In genomic region chr1:215523128-215523861, GRCh38 we compare ENCODE assay signal across 15 cellular contexts. TPM values are rescaled to one million over a fixed set of nuclear protein-coding genes. Genes with fewer than 3 reads are reported as not detected.
DNase-seq lines count a peak whose midpoint lies in the region; ATAC-seq, FAIRE-seq and TF ChIP-seq lines count a peak whose summit lies in the region.
"Had no signal": no experiment of that assay in that cellular context is flagged by ENCODE, and none has a peak within 500 bp of the region (broad histone marks: within the 10 kb centered on the region; RNA-seq: fewer than 3 reads in every experiment).

No MANE protein-coding gene starts in this region.

- POLR2A ChIA-PET in HepG2 (lab: Yijun Ruan, JAX), result no interaction called here

- ATAC-seq in HepG2 (no peak), omental fat pad (ENCODE audit: low FRiP score) (no peak), GM21825 (IDR thresholded peaks at IDR 0.05; ENCODE audit: unreplicated experiment) (no peak)
- no peak for ATAC-seq in activated CD8-positive, alpha-beta memory T cell treated with anti-CD3 and anti-CD28 coated beads, Interleukin-2, amount 10 ng/mL, durations not matched to agents 7 days and 5 days

- no TSS peak for BruUV-seq in HepG2 (replicated peaks; lab: Mats Ljungman, UMichigan)

- no peak overlapping the region for H3K4me2 ChIP-seq in HepG2 (ENCODE audit: low read depth, low read length)

- H3K27me3 ChIP-seq in adipocyte (replicated peaks; ENCODE audit: control insufficient read depth, insufficient read depth, low read length) (no peaks in the 10 kb centered on the region), HepG2 (ENCODE audit: control insufficient read depth in 1 of 2, insufficient read depth in 2 of 2, low read length in 2 of 2) (no peaks in the 10 kb centered on the region)

- H3K36me3 ChIP-seq in adipocyte (ENCODE audit: control insufficient read depth, insufficient read depth, low read length, severe bottlenecking) (no peaks in the 10 kb centered on the region), HepG2 (replicated peaks in 1 of 2; ENCODE audit: control insufficient read depth in 1 of 2, insufficient read depth in 2 of 2, low read length in 2 of 2) (no peaks in the 10 kb centered on the region)

- no peaks in the 10 kb centered on the region for H3K79me2 ChIP-seq in HepG2 (ENCODE audit: insufficient read depth, low read length)

- TF ChIP-seq RAD21 in HepG2 (CRISPR knock-in tag; IDR thresholded peaks at IDR 0.05), result no peak

- no peak overlapping the region for H2AFZ ChIP-seq in HepG2 (ENCODE audit: low read length)

- H3K27me3 Mint-ChIP-seq in activated CD8-positive, alpha-beta memory T cell treated with anti-CD3 and anti-CD28 coated beads, Interleukin-2, amount 10 ng/mL, durations not matched to agents 7 days and 5 days, result no peaks in the 10 kb centered on the region

- TF ChIP-seq CTCF in AG10803 (conservative IDR thresholded peaks at IDR 0.05; ENCODE audit: low read length) (peak; percentile 52), HepG2 (CRISPR knock-in tag; IDR thresholded peaks at IDR 0.05) (no peak), omental fat pad (IDR thresholded peaks at IDR 0.05) (no peak)

- H3K4me1 ChIP-seq in adipocyte (ENCODE audit: control insufficient read depth, insufficient read depth, low read length), result peaks cover 9% of the 10 kb centered on the region
- H3K4me1 ChIP-seq in HepG2 (ENCODE audit: insufficient read depth, low read length), result no peaks in the 10 kb centered on the region

- TF ChIP-seq EP300 in HepG2 (IDR thresholded peaks at IDR 0.05; ENCODE audit: low read depth in 2 of 2, low read length in 2 of 2) (no peak), HepG2 (CRISPR knock-in tag; IDR thresholded peaks at IDR 0.05; ENCODE audit: borderline replicate concordance) (no peak)

- DNase-seq in AG10803 (ENCODE audit: low read depth), result peak; percentile 42
- DNase-seq in HT-29 (ENCODE audit: low spot score), result peak; percentile 13
- peak; percentile 69 for DNase-seq in adipocyte (ENCODE audit: low read depth)
- no peak for DNase-seq in HepG2 (ENCODE audit: low spot score)
- DNase-seq in activated CD8-positive, alpha-beta memory T cell treated with anti-CD3 and anti-CD28 coated beads, Interleukin-2, amount 10 ng/mL, durations not matched to agents 7 days and 5 days, result no peak
- no peak for DNase-seq in omental fat pad (ENCODE audit: low spot score)
- no peak for DNase-seq in SHP77 (lab: John Stamatoyannopoulos, UW)
- DNase-seq: activated CD4-positive, alpha-beta T cell treated with anti-CD3 and anti-CD28 coated beads, Interleukin-2, amount 50 U/mL, for 4 hours; amniotic stem cell; DMS79 treated with DMSO at 0.1 percent for 48 hours; midbrain; SIG-M5; stimulated activated naive CD4-positive, alpha-beta T cell treated with Interleukin-2 at 50 U/mL for 16 hours had no signal

- in situ Hi-C loops in HepG2 (cut with HindIII; ENCODE audit: extremely low pct_ligation_motif_present, low pct_unique_long_range_greater_than_20kb), result loop anchor here (10.0 kb wide), 2 partner anchors 708 to 868 kb away; no protein-coding TSS in a partner anchor

- H3K36me3 Mint-ChIP-seq in activated CD8-positive, alpha-beta memory T cell treated with anti-CD3 and anti-CD28 coated beads, Interleukin-2, amount 10 ng/mL, durations not matched to agents 7 days and 5 days, result no peaks in the 10 kb centered on the region

- H3K4me1 Mint-ChIP-seq in activated CD8-positive, alpha-beta memory T cell treated with anti-CD3 and anti-CD28 coated beads, Interleukin-2, amount 10 ng/mL, durations not matched to agents 7 days and 5 days, result no peaks in the 10 kb centered on the region

- no peak for TF ChIP-seq POLR2A in HepG2 (IDR thresholded peaks at IDR 0.05; ENCODE audit: insufficient read depth in 1 of 2, low read depth in 2 of 2, low read length in 2 of 2)

- FAIRE-seq in HepG2 (lab: Jason Lieb, UNC), result no peak
- FAIRE-seq: frontal cortex had no signal

- H3K4me3 ChIP-seq in AG10803 (ENCODE audit: low read length) (no peak overlapping the region), adipocyte (ENCODE audit: low read length) (peak overlapping the region; percentile 72), HepG2 (replicated peaks in 1 of 3; ENCODE audit: insufficient read depth in 1 of 3, low read depth in 2 of 3, low read length in 3 of 3) (no peak overlapping the region)

- 31% methylated on average over 8 of the region's 8 CpGs for WGBS in HepG2 (ENCODE audit: low lambda C conversion rate)

- H3K9me3 ChIP-seq in adipocyte (ENCODE audit: control insufficient read depth, low read length), result no peaks in the 10 kb centered on the region
- no peaks in the 10 kb centered on the region for H3K9me3 ChIP-seq in HepG2 (ENCODE audit: low read length)

- no peaks in the 10 kb centered on the region for H3K9me3 Mint-ChIP-seq in activated CD8-positive, alpha-beta memory T cell treated with anti-CD3 and anti-CD28 coated beads, Interleukin-2, amount 10 ng/mL, durations not matched to agents 7 days and 5 days (ENCODE audit: low read depth)

- H3K4me3 Mint-ChIP-seq in activated CD8-positive, alpha-beta memory T cell treated with anti-CD3 and anti-CD28 coated beads, Interleukin-2, amount 10 ng/mL, durations not matched to agents 7 days and 5 days, result no peak overlapping the region

- H3K9ac ChIP-seq in adipocyte (ENCODE audit: low read length) (peak overlapping the region; percentile 65), HepG2 (ENCODE audit: insufficient read depth, low read depth, low read length) (no peak overlapping the region)

- no peak overlapping the region for H3K27ac ChIP-seq in HepG2 (ENCODE audit: extremely low read length, insufficient read depth, low read length)

- CTCF ChIA-PET in HepG2 (lab: Yijun Ruan, JAX; ENCODE audit: low intra/inter-chr PET ratio, low total read pairs), result no interaction called here
- CTCF ChIA-PET in activated CD8-positive, alpha-beta memory T cell treated with anti-CD3 and anti-CD28 coated beads, Interleukin-2, amount 10 ng/mL, durations not matched to agents 7 days and 5 days (lab: Charles Lee), result no interaction called here

- no peak overlapping the region for H3K27ac Mint-ChIP-seq in activated CD8-positive, alpha-beta memory T cell treated with anti-CD3 and anti-CD28 coated beads, Interleukin-2, amount 10 ng/mL, durations not matched to agents 7 days and 5 days

- H4K20me1 ChIP-seq in HepG2 (ENCODE audit: insufficient read depth, low read length), result no peaks in the 10 kb centered on the region

- intact Hi-C loops in HepG2 (cut with micrococcal nuclease; ENCODE audit: unreplicated experiment), result loop anchor here (10.0 kb wide), 1 partner anchor 1188 kb away; no protein-coding TSS in a partner anchor

TF ChIP-seq in HepG2, 621 proteins besides CTCF, POLR2A, EP300 and RAD21:
- TF ChIP-seq SMARCE1 (IDR thresholded peaks at IDR 0.05; ENCODE audit: borderline replicate concordance) (no peak), STAG1 (CRISPR knock-in tag; IDR thresholded peaks at IDR 0.05) (peak; percentile 9; the same call in 1 of the 2 replicates)

RNA-seq across cellular contexts. Expression of gene KCTD3, which starts 43.8 kb away (rescaled TPM):
- 19.8 and 20.8 TPM in 2 replicates for total RNA-seq in HT-29 (2014; rRNA removed; shearing (Covaris generic))
- 68.1 and 101 TPM in 2 replicates for total RNA-seq in HepG2 (2016; rRNA removed; fragmentation: Illumina TruSeq; extraction: Trizol)
- total RNA-seq in HepG2 (2016; cell fraction: cytosol; rRNA removed; fragmentation: Illumina TruSeq; extraction: Trizol; ENCODE audit: low read depth), result 21.1 and 25.6 TPM in 2 replicates
- 62.7 and 95.7 TPM in 2 replicates for total RNA-seq in HepG2 (2016; cell fraction: insoluble cytoplasmic fraction; rRNA removed; fragmentation: Illumina TruSeq; extraction: Trizol)
- 67.6 and 75.5 TPM in 2 replicates for total RNA-seq in HepG2 (2016; cell fraction: membrane; rRNA removed; fragmentation: Illumina TruSeq; extraction: Trizol)
- 61.8 and 68.8 TPM in 2 replicates for total RNA-seq in HepG2 (2016; cell fraction: nucleus; rRNA removed; fragmentation: Illumina TruSeq; extraction: Trizol)
- polyA plus RNA-seq in HepG2 (2011; rRNA removed), result 42.1 and 49.8 TPM in 2 replicates
- polyA plus RNA-seq in HepG2 (2011; cell fraction: cytosol; rRNA removed), result 28.9 and 30.6 TPM in 2 replicates
- polyA plus RNA-seq in HepG2 (2011; cell fraction: nucleus; rRNA removed), result 39.0 and 39.4 TPM in 2 replicates
- 26.8 and 35.9 TPM in 2 replicates for polyA plus RNA-seq in HepG2 (2012)
- 9.7 and 10.6 TPM in 2 replicates for polyA plus RNA-seq in HepG2 (2016; cell fraction: cytosol; fragmentation: Illumina TruSeq; extraction: Trizol; ENCODE audit: low read depth)
- polyA plus RNA-seq in HepG2 (2016; cell fraction: insoluble cytoplasmic fraction; fragmentation: Illumina TruSeq; extraction: Trizol; ENCODE audit: low read depth), result 81.8 and 89.6 TPM in 2 replicates
- polyA plus RNA-seq in HepG2 (2016; cell fraction: membrane; fragmentation: Illumina TruSeq; extraction: Trizol; ENCODE audit: low read depth), result 32.1 and 35.4 TPM in 2 replicates
- 79.5 and 81.4 TPM in 2 replicates for polyA plus RNA-seq in HepG2 (2016; cell fraction: nucleus; fragmentation: Illumina TruSeq; extraction: Trizol; ENCODE audit: insufficient read depth, low read depth)
- 59.2 and 101 TPM in 2 replicates for polyA minus RNA-seq in HepG2 (2011; rRNA and poly(A)+ RNA removed; ENCODE audit: low replicate concordance)
- 37.6 and 40.1 TPM in 2 replicates for polyA minus RNA-seq in HepG2 (2011; cell fraction: cytosol; rRNA and poly(A)+ RNA removed)
- polyA minus RNA-seq in HepG2 (2011; cell fraction: nucleus; rRNA and poly(A)+ RNA removed), result 82.1 and 91.3 TPM in 2 replicates
- 1 to 10 TPM in 1 of 2 experiments, under 1 TPM in 1; 0.67 to 1.3 TPM for total RNA-seq in activated CD8-positive, alpha-beta memory T cell treated with anti-CD3 and anti-CD28 coated beads, Interleukin-2, amount 10 ng/mL, durations not matched to agents 7 days and 5 days
- 10 to 100 TPM; 41.8 to 84.5 (median 49.1) TPM for total RNA-seq in omental fat pad

Comparison
In these comparisons a context has a peak if more than half of its experiments do, and no peak if none do; other contexts are left out.
1. DNase-seq: peak in AG10803 (single experiment), HT-29 (single experiment) and adipocyte (single experiment); none in HepG2 (single experiment), activated CD8-positive, alpha-beta memory T cell treated with anti-CD3 and anti-CD28 coated beads, Interleukin-2, amount 10 ng/mL, durations not matched to agents 7 days and 5 days (single experiment), omental fat pad (single experiment) and SHP77 (0 of 2).